8 cellular contexts compared by ENCODE assay signal in genomic region chr16:14284371-14284770, GRCh38.
A peak's percentile ranks its signal among the peaks of the same experiment; 100 is the strongest.
DNase-seq lines count a peak whose midpoint lies in the region; ATAC-seq, FAIRE-seq and TF ChIP-seq lines count a peak whose summit lies in the region.

No MANE protein-coding gene starts in this region.

- peaks cover 4 to 6% of the 10 kb centered on the region in 2 donors for H3K4me1 ChIP-seq in gastrocnemius medialis

- H3K27me3 Mint-ChIP-seq in activated CD8-positive, alpha-beta memory T cell treated with anti-CD3 and anti-CD28 coated beads, Interleukin-2, amount 10 ng/mL, durations not matched to agents 7 days and 5 days, result peaks cover 2% of the 10 kb centered on the region

- H3K27me3 ChIP-seq in gastrocnemius medialis, result no peaks in the 10 kb centered on the region

- H3K4me1 Mint-ChIP-seq in activated CD8-positive, alpha-beta memory T cell treated with anti-CD3 and anti-CD28 coated beads, Interleukin-2, amount 10 ng/mL, durations not matched to agents 7 days and 5 days, result peaks cover 20% of the 10 kb centered on the region

- no peak for FAIRE-seq in D721Med (lab: Jason Lieb, UNC)

- peaks cover 3% of the 10 kb centered on the region for H3K36me3 Mint-ChIP-seq in activated CD8-positive, alpha-beta memory T cell treated with anti-CD3 and anti-CD28 coated beads, Interleukin-2, amount 10 ng/mL, durations not matched to agents 7 days and 5 days

- intact Hi-C loops in gastrocnemius medialis (cut with DNase I; ENCODE audit: low total_unique reads), result loop anchor here (2.0 to 10.0 kb wide), 2 partner anchors 36 to 280 kb away; no protein-coding TSS in a partner anchor

- H3K9me3 Mint-ChIP-seq in activated CD8-positive, alpha-beta memory T cell treated with anti-CD3 and anti-CD28 coated beads, Interleukin-2, amount 10 ng/mL, durations not matched to agents 7 days and 5 days (ENCODE audit: low read depth), result peaks cover 4% of the 10 kb centered on the region

- no peak for DNase-seq in activated CD8-positive, alpha-beta memory T cell treated with anti-CD3 and anti-CD28 coated beads, Interleukin-2, amount 10 ng/mL, durations not matched to agents 7 days and 5 days
- no peak for DNase-seq in activated CD8-positive, alpha-beta memory T cell treated with anti-CD3 and anti-CD28 coated beads, Interleukin-2, amount 50 U/mL, for 48 hours
- DNase-seq in NCI-H69 (lab: John Stamatoyannopoulos, UW) (peak; percentile 64), ecto neural progenitor cell (ENCODE audit: low spot score) (peak; percentile 39), gastrocnemius medialis (no peak), NK-92 (lab: John Stamatoyannopoulos, UW; ENCODE audit: unreplicated experiment) (no peak), D721Med (ENCODE audit: insufficient read length, low spot score) (no peak)
- no peak for DNase-seq in stimulated activated CD4-positive, alpha-beta T cell treated with anti-CD3 and anti-CD28 coated beads, Interleukin-2, amount 100 ng/mL, for 48 hours

- H3K4me3 ChIP-seq in gastrocnemius medialis, result no peak overlapping the region

- TF ChIP-seq CTCF in gastrocnemius medialis (IDR thresholded peaks at IDR 0.05 in 4 of 5, conservative IDR thresholded peaks at IDR 0.05 in 1 of 5) (no peak), D721Med (IDR thresholded peaks at IDR 0.05; ENCODE audit: insufficient read depth, missing control alignments) (no peak)

- no peaks in the 10 kb centered on the region for H3K9me3 ChIP-seq in gastrocnemius medialis

- CTCF ChIA-PET in activated CD8-positive, alpha-beta memory T cell treated with anti-CD3 and anti-CD28 coated beads, Interleukin-2, amount 10 ng/mL, durations not matched to agents 7 days and 5 days (lab: Charles Lee), result interaction anchor here (0.9 kb wide), 1 partner anchor 361 kb away, joined by 5 read pairs; no protein-coding TSS in a partner anchor

- in situ Hi-C loops in gastrocnemius medialis (cut with MboI; ENCODE audit: low sequenced_read_pairs in 4 of 4), result loop anchor here in 1 of 4 donors (10.0 kb wide), 1 partner anchor 360 kb away; the partner anchor contains the start of gene ERCC4

- H3K27ac Mint-ChIP-seq in activated CD8-positive, alpha-beta memory T cell treated with anti-CD3 and anti-CD28 coated beads, Interleukin-2, amount 10 ng/mL, durations not matched to agents 7 days and 5 days, result no peak overlapping the region

- no peak for ATAC-seq in activated CD8-positive, alpha-beta memory T cell treated with anti-CD3 and anti-CD28 coated beads, Interleukin-2, amount 10 ng/mL, durations not matched to agents 7 days and 5 days
- ATAC-seq in gastrocnemius medialis, result no peak

- H3K36me3 ChIP-seq in gastrocnemius medialis, result no peaks in the 10 kb centered on the region

- TF ChIP-seq POLR2A in gastrocnemius medialis (IDR thresholded peaks at IDR 0.05), result no peak

- H3K27ac ChIP-seq in gastrocnemius medialis, result peak overlapping the region; percentile 84 to 96 (median 94)

- H3K4me3 Mint-ChIP-seq in activated CD8-positive, alpha-beta memory T cell treated with anti-CD3 and anti-CD28 coated beads, Interleukin-2, amount 10 ng/mL, durations not matched to agents 7 days and 5 days, result peak overlapping the region; percentile 80

Comparison
In these comparisons a context has a peak if more than half of its experiments do, and no peak if none do; other contexts are left out.
1. DNase-seq: peak in NCI-H69 (single experiment) and ecto neural progenitor cell (single experiment); none in activated CD8-positive, alpha-beta memory T cell treated with anti-CD3 and anti-CD28 coated beads, Interleukin-2, amount 10 ng/mL, durations not matched to agents 7 days and 5 days (single experiment), activated CD8-positive, alpha-beta memory T cell treated with anti-CD3 and anti-CD28 coated beads, Interleukin-2, amount 50 U/mL, for 48 hours (single experiment), gastrocnemius medialis (0 of 2), NK-92 (single experiment), D721Med (single experiment) and stimulated activated CD4-positive, alpha-beta T cell treated with anti-CD3 and anti-CD28 coated beads, Interleukin-2, amount 100 ng/mL, for 48 hours (0 of 2).